ENCODE assay signal across 31 cellular contexts in genomic region chr18:13095466-13095865, GRCh38.
"Had no signal": no experiment of that assay in that cellular context is flagged by ENCODE, and none has a peak within 500 bp of the region (broad histone marks: within the 10 kb centered on the region; RNA-seq: fewer than 3 reads in every experiment).

No MANE protein-coding gene starts in this region.

- H3K9me3 Mint-ChIP-seq: activated B cell treated with CpG ODN at 0.5 μM for 24 hours; activated CD8-positive, alpha-beta T cell treated with anti-CD3 and anti-CD28 coated beads for 36 hours; activated naive CD4-positive, alpha-beta T cell treated with anti-CD3 and anti-CD28 coated beads, Interleukin-2, amount 10 ng/mL, durations not matched to agents 7 days and 5 days; activated naive CD4-positive, alpha-beta T cell treated with anti-CD3 and anti-CD28 coated beads, Interleukin-2, amount 50 U/mL, for 72 hours; activated naive CD8-positive, alpha-beta T cell treated with anti-CD3 and anti-CD28 coated beads, Interleukin-2, amount 10 ng/mL, durations not matched to agents 7 days and 5 days; dendritic cell treated with granulocyte-macrophage colony-stimulating factor and Interleukin-4, amounts not matched to agents 40 ng/mL and 50 ng/mL, for 4 days; T-cell; T-helper 1 cell treated with Interleukin-12 subunit alpha and Interleukin-12 subunit beta and Interleukin-4 antibody, amounts not matched to agents 30 μg/mL and 1 μg/mL, for 36 hours; T-helper 2 cell treated with Interferon-gamma antibody and Interleukin-4, amounts not matched to agents 5 μg/mL and 100 μg/mL, for 36 hours had no signal

- H3K27ac ChIP-seq: ascending aorta, breast epithelium, cardiac muscle cell, coronary artery, dorsolateral prefrontal cortex, WERI-Rb-1 had no signal

- H3K27me3 Mint-ChIP-seq: activated B cell treated with CpG ODN at 0.5 μM for 24 hours; activated CD8-positive, alpha-beta T cell treated with anti-CD3 and anti-CD28 coated beads for 36 hours; activated naive CD4-positive, alpha-beta T cell treated with anti-CD3 and anti-CD28 coated beads, Interleukin-2, amount 10 ng/mL, durations not matched to agents 7 days and 5 days; activated naive CD8-positive, alpha-beta T cell treated with anti-CD3 and anti-CD28 coated beads, Interleukin-2, amount 10 ng/mL, durations not matched to agents 7 days and 5 days; brain; dendritic cell treated with granulocyte-macrophage colony-stimulating factor and Interleukin-4, amounts not matched to agents 40 ng/mL and 50 ng/mL, for 4 days; T-cell had no signal

- H3K4me3 Mint-ChIP-seq: activated B cell treated with CpG ODN at 0.5 μM for 24 hours; activated CD8-positive, alpha-beta T cell treated with anti-CD3 and anti-CD28 coated beads for 36 hours; activated naive CD4-positive, alpha-beta T cell treated with anti-CD3 and anti-CD28 coated beads, Interleukin-2, amount 10 ng/mL, durations not matched to agents 7 days and 5 days; activated naive CD8-positive, alpha-beta T cell treated with anti-CD3 and anti-CD28 coated beads, Interleukin-2, amount 10 ng/mL, durations not matched to agents 7 days and 5 days; brain; dendritic cell treated with granulocyte-macrophage colony-stimulating factor and Interleukin-4, amounts not matched to agents 40 ng/mL and 50 ng/mL, for 4 days; endodermal cell; T-cell; T-helper 1 cell treated with Interleukin-12 subunit alpha and Interleukin-12 subunit beta and Interleukin-4 antibody, amounts not matched to agents 30 μg/mL and 1 μg/mL, for 36 hours; T-helper 2 cell treated with Interferon-gamma antibody and Interleukin-4, amounts not matched to agents 5 μg/mL and 100 μg/mL, for 36 hours had no signal

- H3K4me3 ChIP-seq: ascending aorta, breast epithelium, cardiac muscle cell, coronary artery, dorsolateral prefrontal cortex had no signal

- H3K27ac Mint-ChIP-seq: activated B cell treated with CpG ODN at 0.5 μM for 24 hours; activated CD8-positive, alpha-beta T cell treated with anti-CD3 and anti-CD28 coated beads for 36 hours; activated naive CD4-positive, alpha-beta T cell treated with anti-CD3 and anti-CD28 coated beads, Interleukin-2, amount 50 U/mL, for 72 hours; activated naive CD8-positive, alpha-beta T cell treated with anti-CD3 and anti-CD28 coated beads, Interleukin-2, amount 10 ng/mL, durations not matched to agents 7 days and 5 days; brain; endodermal cell; T-cell; T-helper 1 cell treated with Interleukin-12 subunit alpha and Interleukin-12 subunit beta and Interleukin-4 antibody, amounts not matched to agents 30 μg/mL and 1 μg/mL, for 36 hours; T-helper 2 cell treated with Interferon-gamma antibody and Interleukin-4, amounts not matched to agents 5 μg/mL and 100 μg/mL, for 36 hours had no signal

- H3K9me3 ChIP-seq: ascending aorta, breast epithelium had no signal

- H3K4me1 ChIP-seq: ascending aorta, breast epithelium had no signal

- ATAC-seq: activated CD4-positive, CD25-positive, alpha-beta regulatory T cell treated with anti-CD3 and anti-CD28 coated beads, Interleukin-2, amount 50 U/mL, for 24 hours; activated CD8-positive, alpha-beta T cell treated with anti-CD3 and anti-CD28 coated beads for 36 hours; activated naive CD4-positive, alpha-beta T cell treated with anti-CD3 and anti-CD28 coated beads, Interleukin-2, amount 50 U/mL, for 72 hours; T-cell had no signal

- H3K4me1 Mint-ChIP-seq: activated B cell treated with CpG ODN at 0.5 μM for 24 hours; activated naive CD4-positive, alpha-beta T cell treated with anti-CD3 and anti-CD28 coated beads, Interleukin-2, amount 10 ng/mL, durations not matched to agents 7 days and 5 days; activated naive CD8-positive, alpha-beta T cell treated with anti-CD3 and anti-CD28 coated beads, Interleukin-2, amount 10 ng/mL, durations not matched to agents 7 days and 5 days; brain; endodermal cell; T-cell had no signal

- DNase-seq: activated B cell treated with CpG ODN at 0.5 μM for 24 hours; activated CD4-positive, alpha-beta T cell treated with anti-CD3 and anti-CD28 coated beads for 48 hours; activated CD4-positive, alpha-beta T cell treated with anti-CD3 and anti-CD28 coated beads, Interleukin-2, amount 50 U/mL, for 1 hour; activated CD4-positive, alpha-beta T cell treated with anti-CD3 and anti-CD28 coated beads, Interleukin-2, amount 50 U/mL, for 48 hours; activated CD8-positive, alpha-beta memory T cell treated with anti-CD3 and anti-CD28 coated beads for 24 hours; activated CD8-positive, alpha-beta T cell treated with anti-CD3 and anti-CD28 coated beads for 36 hours; activated gamma-delta T cell; activated naive CD4-positive, alpha-beta T cell; activated naive CD4-positive, alpha-beta T cell treated with anti-CD3 and anti-CD28 coated beads, Interleukin-2, amount 10 ng/mL, durations not matched to agents 7 days and 5 days; activated naive CD8-positive, alpha-beta T cell treated with anti-CD3 and anti-CD28 coated beads, Interleukin-2, amount 10 ng/mL, durations not matched to agents 7 days and 5 days; activated T-cell treated with anti-CD3 and anti-CD28 coated beads, Interleukin-2, amount 50 U/mL, for 48 hours; central memory CD4-positive, alpha-beta T cell; dorsolateral prefrontal cortex; effector memory CD4-positive, alpha-beta T cell; endodermal cell; foreskin fibroblast; SW 1271; T-cell; T1000; WERI-Rb-1 had no signal

- FAIRE-seq: frontal cortex had no signal

- H3K27me3 ChIP-seq: ascending aorta, breast epithelium, cardiac muscle cell, dorsolateral prefrontal cortex had no signal
